In the genomic region with DNA sequence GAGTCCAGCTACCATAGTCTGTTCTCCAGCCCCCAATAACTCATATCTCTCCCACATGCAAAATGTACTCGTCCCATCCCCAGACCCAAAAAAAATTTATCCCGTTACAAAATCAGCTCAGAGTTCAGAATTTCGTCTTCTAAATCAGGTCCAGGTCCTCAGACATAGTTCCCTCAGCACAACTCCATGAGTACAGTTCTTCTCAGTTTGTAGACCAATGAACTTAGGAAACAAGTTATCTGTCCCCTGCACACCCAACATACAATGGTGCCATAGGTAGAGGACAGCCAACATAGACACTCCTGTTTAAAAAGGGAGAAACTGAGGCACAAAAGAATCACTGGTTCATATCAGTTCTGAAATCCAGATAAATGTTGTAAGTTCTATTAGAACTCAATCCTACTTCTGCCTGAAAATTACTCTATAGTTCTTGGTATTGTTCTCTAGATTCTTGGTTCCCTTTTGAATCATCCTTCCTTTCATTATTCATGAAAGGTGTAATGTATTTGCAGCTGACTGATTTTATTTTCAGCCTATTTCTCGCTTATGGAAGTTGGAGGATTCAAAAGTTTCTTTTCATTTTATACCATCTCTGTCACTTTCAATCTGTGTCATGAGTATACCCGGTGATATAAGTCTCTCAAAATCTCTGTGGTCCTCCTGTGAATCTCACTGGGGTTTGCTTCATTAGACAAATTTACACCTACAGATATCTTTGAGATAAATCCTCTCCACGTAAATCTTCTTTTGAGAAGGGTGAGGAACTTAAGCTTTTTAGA, we compare ENCODE assay signal across 21 cellular contexts.
"Had no signal": no experiment of that assay in that cellular context is flagged by ENCODE, and none has a peak within 500 bp of the region (broad histone marks: within the 10 kb centered on the region; RNA-seq: fewer than 3 reads in every experiment).

No MANE protein-coding gene starts in this region.

- H3K36me3 Mint-ChIP-seq: memory B cell, mesothelial cell of epicardium, natural killer cell had no signal

- H3K4me1 ChIP-seq: colonic mucosa, left ventricle myocardium inferior, lower lobe of right lung, right atrium auricular region, transverse colon had no signal

- H3K27me3 ChIP-seq: colonic mucosa, hepatocyte, ovary, right atrium auricular region, transverse colon had no signal

- H3K4me1 Mint-ChIP-seq: memory B cell, mesothelial cell of epicardium, natural killer cell, neural crest cell had no signal

- H3K9me3 ChIP-seq: colonic mucosa, left ventricle myocardium inferior, lower lobe of right lung, ovary, right atrium auricular region, thoracic aorta, transverse colon had no signal

- H3K9me3 Mint-ChIP-seq: natural killer cell; neural crest cell; stimulated activated naive CD8-positive, alpha-beta T cell treated with anti-CD3 and anti-CD28 coated beads, Interleukin-15, Interleukin-2, amounts not matched to agents 100 ng/mL and 50 ng/mL, for 24 hours had no signal

- DNase-seq: colonic mucosa; dermis blood vessel endothelial cell; foreskin melanocyte; head of caudate nucleus; kidney; left cardiac atrium; left ventricle myocardium inferior; lower lobe of right lung; natural killer cell; ovary; small intestine; stimulated activated CD4-positive, alpha-beta T cell treated with anti-CD3 and anti-CD28 coated beads, Interleukin-12 subunit alpha, Interleukin-12 subunit beta, amount 100 ng/mL, for 4 hours; stimulated activated CD4-positive, alpha-beta T cell treated with anti-CD3 and anti-CD28 coated beads, Interleukin-2, amount 100 ng/mL, for 48 hours; transverse colon had no signal

- ATAC-seq: left cardiac atrium, lower lobe of right lung, natural killer cell had no signal

- H2AFZ ChIP-seq: hepatocyte had no signal

- H3K27ac ChIP-seq: colonic mucosa, hepatocyte, left ventricle myocardium inferior, lower lobe of right lung, ovary, right atrium auricular region, thoracic aorta, transverse colon had no signal

- H3K79me2 ChIP-seq: hepatocyte had no signal

- H3K4me3 ChIP-seq: colonic mucosa, hepatocyte, left ventricle myocardium inferior, lower lobe of right lung, ovary, right atrium auricular region, thoracic aorta, transverse colon had no signal

- H3K36me3 ChIP-seq: colonic mucosa, left ventricle myocardium inferior, lower lobe of right lung, ovary, right atrium auricular region, thoracic aorta, transverse colon had no signal

- H3K27ac Mint-ChIP-seq: memory B cell; mesothelial cell of epicardium; natural killer cell; stimulated activated naive CD8-positive, alpha-beta T cell treated with anti-CD3 and anti-CD28 coated beads, Interleukin-15, Interleukin-2, amounts not matched to agents 100 ng/mL and 50 ng/mL, for 24 hours had no signal

- H3K4me2 ChIP-seq: hepatocyte had no signal

- H3K4me3 Mint-ChIP-seq: memory B cell; mesothelial cell of epicardium; natural killer cell; neural crest cell; stimulated activated naive CD8-positive, alpha-beta T cell treated with anti-CD3 and anti-CD28 coated beads, Interleukin-15, Interleukin-2, amounts not matched to agents 100 ng/mL and 50 ng/mL, for 24 hours had no signal
